In genomic region chr2:40155728-40156127, GRCh38 we compare ENCODE assay signal across 19 cellular contexts.
A peak's percentile ranks its signal among the peaks of the same experiment; 100 is the strongest.
DNase-seq lines count a peak whose midpoint lies in the region; ATAC-seq, FAIRE-seq and TF ChIP-seq lines count a peak whose summit lies in the region.
"Had no signal": no experiment of that assay in that cellular context is flagged by ENCODE, and none has a peak within 500 bp of the region (broad histone marks: within the 10 kb centered on the region; RNA-seq: fewer than 3 reads in every experiment).

No MANE protein-coding gene starts in this region.

- H4K20me1 ChIP-seq in GM23338 (replicated peaks; ENCODE audit: insufficient read depth), result no peaks in the 10 kb centered on the region
- H4K20me1 ChIP-seq in keratinocyte (ENCODE audit: control insufficient read depth, extremely low read depth, insufficient read depth, low read length), result no peaks in the 10 kb centered on the region
- no peaks in the 10 kb centered on the region for H4K20me1 ChIP-seq in osteoblast (ENCODE audit: insufficient read depth, low read length)
- H4K20me1 ChIP-seq: BLaER1 treated with 17β-estradiol and CSF1 and Interleukin-3, amounts not matched to agents 10 nM and 100 nM had no signal

- no peaks in the 10 kb centered on the region for H3K27me3 ChIP-seq in GM23338 (ENCODE audit: insufficient read depth)
- H3K27me3 ChIP-seq in keratinocyte (ENCODE audit: control insufficient read depth, extremely low read depth, insufficient read depth, low read length), result no peaks in the 10 kb centered on the region
- H3K27me3 ChIP-seq in osteoblast (ENCODE audit: insufficient read depth, low read length), result no peaks in the 10 kb centered on the region
- H3K27me3 ChIP-seq: BLaER1 treated with 17β-estradiol and CSF1 and Interleukin-3, amounts not matched to agents 10 nM and 100 nM had no signal

- dilution Hi-C loops in keratinocyte (cut with MboI; ENCODE audit: extremely low pct_ligation_motif_present, low sequenced_read_pairs), result no loop called here

- ATAC-seq in GM23338 (no peak), T-cell (replicated peaks in 1 of 4) (no peak)
- ATAC-seq: A549 had no signal

- H3K9ac ChIP-seq in keratinocyte (ENCODE audit: control insufficient read depth, extremely low read depth, insufficient read depth, low read length), result no peak overlapping the region
- H3K9ac ChIP-seq: BLaER1 treated with 17β-estradiol and CSF1 and Interleukin-3, amounts not matched to agents 10 nM and 100 nM had no signal

- H3F3A ChIP-seq in GM23338 (replicated peaks; ENCODE audit: low read depth), result no peaks in the 10 kb centered on the region

- H3K4me1 ChIP-seq in GM23338 (ENCODE audit: insufficient read depth), result no peaks in the 10 kb centered on the region
- H3K4me1 ChIP-seq in keratinocyte (ENCODE audit: control insufficient read depth, extremely low read depth, insufficient read depth, low read length), result no peaks in the 10 kb centered on the region
- H3K4me1 ChIP-seq in osteoblast (ENCODE audit: insufficient read depth, low read length), result no peaks in the 10 kb centered on the region
- H3K4me1 ChIP-seq: A549; BLaER1 treated with 17β-estradiol and CSF1 and Interleukin-3, amounts not matched to agents 10 nM and 100 nM had no signal

- H3K79me2 ChIP-seq in GM23338 (replicated peaks; ENCODE audit: insufficient read depth) (no peaks in the 10 kb centered on the region), keratinocyte (ENCODE audit: control insufficient read depth, insufficient read depth, low read length) (no peaks in the 10 kb centered on the region), osteoblast (ENCODE audit: insufficient read depth, low read length) (no peaks in the 10 kb centered on the region)

- intact Hi-C loops in activated T-helper 1 cell treated with anti-CD3 and anti-CD28 coated beads, Interleukin-12 subunit alpha, Interleukin-12 subunit beta, Interleukin-2, Interleukin-4 antibody, amounts not matched to agents 30 ng/mL and 10 ng/mL and 1 ng/mL, durations not matched to agents 14 hours and 24 hours and 36 hours (cut with micrococcal nuclease), result no loop called here

- POLR2A ChIA-PET in T-cell (lab: Charles Lee), result no interaction called here

- peak; percentile 9 for FAIRE-seq in keratinocyte (lab: Jason Lieb, UNC)
- FAIRE-seq: A549, GM12892, GM18507 had no signal

- H2AFZ ChIP-seq in GM23338 (peak overlapping the region; percentile 5; the same call in 1 of the 2 replicates), keratinocyte (ENCODE audit: control insufficient read depth, low read length) (no peak overlapping the region), osteoblast (ENCODE audit: low read length) (no peak overlapping the region)

- H3K9me3 Mint-ChIP-seq in GM23338 (no peaks in the 10 kb centered on the region), T-cell (no peaks in the 10 kb centered on the region)
- no peaks in the 10 kb centered on the region for H3K9me3 Mint-ChIP-seq in activated T-helper 1 cell treated with anti-CD3 and anti-CD28 coated beads, Interleukin-12 subunit alpha, Interleukin-12 subunit beta, Interleukin-2, Interleukin-4 antibody, amounts not matched to agents 30 ng/mL and 10 ng/mL and 1 ng/mL, durations not matched to agents 14 hours and 24 hours and 36 hours

- H3K4me1 Mint-ChIP-seq in GM23338 (peaks cover 3% of the 10 kb centered on the region), T-cell (no peaks in the 10 kb centered on the region)
- no peaks in the 10 kb centered on the region for H3K4me1 Mint-ChIP-seq in activated T-helper 1 cell treated with anti-CD3 and anti-CD28 coated beads, Interleukin-12 subunit alpha, Interleukin-12 subunit beta, Interleukin-2, Interleukin-4 antibody, amounts not matched to agents 30 ng/mL and 10 ng/mL and 1 ng/mL, durations not matched to agents 14 hours and 24 hours and 36 hours (ENCODE audit: low read depth)
- H3K4me1 Mint-ChIP-seq: CD8-positive, alpha-beta memory T cell had no signal

- H3K27ac ChIP-seq in GM23338 (ENCODE audit: low read depth) (no peak overlapping the region), keratinocyte (ENCODE audit: control insufficient read depth, insufficient read depth, low read length) (no peak overlapping the region), osteoblast (ENCODE audit: low read depth, low read length) (no peak overlapping the region)
- H3K27ac ChIP-seq: A549; BLaER1 treated with 17β-estradiol and CSF1 and Interleukin-3, amounts not matched to agents 10 nM and 100 nM had no signal

- no peak overlapping the region for H3K4me3 ChIP-seq in AG10803 (ENCODE audit: low read length)
- no peak overlapping the region for H3K4me3 ChIP-seq in GM23338
- no peak overlapping the region for H3K4me3 ChIP-seq in keratinocyte (ENCODE audit: control insufficient read depth in 2 of 3, extremely low read depth in 1 of 3, insufficient read depth in 2 of 3, low read depth in 1 of 3, low read length in 3 of 3)
- H3K4me3 ChIP-seq in osteoblast (ENCODE audit: insufficient read depth, low read length), result no peak overlapping the region
- H3K4me3 ChIP-seq: A549; BLaER1 treated with 17β-estradiol and CSF1 and Interleukin-3, amounts not matched to agents 10 nM and 100 nM had no signal

- peaks cover 10% of the 10 kb centered on the region; the same call in 1 of the 2 replicates for H3K9me2 ChIP-seq in GM23338 (ENCODE audit: insufficient read depth)

- H3K4me2 ChIP-seq in GM23338, result no peak overlapping the region
- no peak overlapping the region for H3K4me2 ChIP-seq in keratinocyte (ENCODE audit: control insufficient read depth, extremely low read depth, insufficient read depth, low read depth, low read length)
- no peak overlapping the region for H3K4me2 ChIP-seq in osteoblast (ENCODE audit: insufficient read depth, low read length)
- H3K4me2 ChIP-seq: A549; BLaER1 treated with 17β-estradiol and CSF1 and Interleukin-3, amounts not matched to agents 10 nM and 100 nM had no signal

- no peaks in the 10 kb centered on the region for H3K9me1 ChIP-seq in keratinocyte (ENCODE audit: control insufficient read depth, extremely low read depth, insufficient read depth, low read length)

- H3K36me3 ChIP-seq in GM23338 (ENCODE audit: insufficient read depth) (no peaks in the 10 kb centered on the region), keratinocyte (ENCODE audit: control insufficient read depth in 2 of 2, extremely low read depth in 1 of 2, insufficient read depth in 2 of 2, low read length in 2 of 2) (no peaks in the 10 kb centered on the region), osteoblast (ENCODE audit: insufficient read depth, low read length) (peaks cover 15% of the 10 kb centered on the region)

- H3K36me3 Mint-ChIP-seq in GM23338 (ENCODE audit: low read depth) (no peaks in the 10 kb centered on the region), T-cell (no peaks in the 10 kb centered on the region)
- no peaks in the 10 kb centered on the region for H3K36me3 Mint-ChIP-seq in activated T-helper 1 cell treated with anti-CD3 and anti-CD28 coated beads, Interleukin-12 subunit alpha, Interleukin-12 subunit beta, Interleukin-2, Interleukin-4 antibody, amounts not matched to agents 30 ng/mL and 10 ng/mL and 1 ng/mL, durations not matched to agents 14 hours and 24 hours and 36 hours (ENCODE audit: low read depth)
- H3K36me3 Mint-ChIP-seq: CD8-positive, alpha-beta memory T cell had no signal

- H3K4me3 Mint-ChIP-seq in GM23338 (no peak overlapping the region), T-cell (no peak overlapping the region)
- H3K4me3 Mint-ChIP-seq in activated T-helper 1 cell treated with anti-CD3 and anti-CD28 coated beads, Interleukin-12 subunit alpha, Interleukin-12 subunit beta, Interleukin-2, Interleukin-4 antibody, amounts not matched to agents 30 ng/mL and 10 ng/mL and 1 ng/mL, durations not matched to agents 14 hours and 24 hours and 36 hours, result no peak overlapping the region
- H3K4me3 Mint-ChIP-seq: CD8-positive, alpha-beta memory T cell had no signal

- H3K27me3 Mint-ChIP-seq in GM23338 (ENCODE audit: insufficient read depth, low read depth, poor library complexity) (no peaks in the 10 kb centered on the region), T-cell (no peaks in the 10 kb centered on the region)
- H3K27me3 Mint-ChIP-seq in activated T-helper 1 cell treated with anti-CD3 and anti-CD28 coated beads, Interleukin-12 subunit alpha, Interleukin-12 subunit beta, Interleukin-2, Interleukin-4 antibody, amounts not matched to agents 30 ng/mL and 10 ng/mL and 1 ng/mL, durations not matched to agents 14 hours and 24 hours and 36 hours (ENCODE audit: insufficient read depth), result peaks cover 3% of the 10 kb centered on the region
- H3K27me3 Mint-ChIP-seq: CD8-positive, alpha-beta memory T cell had no signal

- H3K9me3 ChIP-seq in keratinocyte (ENCODE audit: control insufficient read depth, low read depth, low read length) (no peaks in the 10 kb centered on the region), osteoblast (ENCODE audit: low read depth, low read length) (no peaks in the 10 kb centered on the region)
- H3K9me3 ChIP-seq: A549 had no signal

- DNase-seq in AG10803 (ENCODE audit: low read depth) (peak; percentile 42), GM23338 (ENCODE audit: low spot score) (no peak), amniotic epithelial cell (ENCODE audit: low read depth) (peak; percentile 74), keratinocyte (ENCODE audit: low read depth, low spot score) (no peak), T-cell (no peak), osteoblast (ENCODE audit: insufficient read length, low spot score, missing footprints) (no peak)
- DNase-seq in activated T-helper 1 cell treated with anti-CD3 and anti-CD28 coated beads, Interleukin-12 subunit alpha, Interleukin-12 subunit beta, Interleukin-2, Interleukin-4 antibody, amounts not matched to agents 30 ng/mL and 10 ng/mL and 1 ng/mL, durations not matched to agents 14 hours and 24 hours and 36 hours (ENCODE audit: low spot score), result no peak
- DNase-seq: CD8-positive, alpha-beta memory T cell; DMS53; GOT3; NCI-H1092 treated with DMSO at 0.1 percent for 48 hours; NCI-H146; NCI-H2081 treated with DMSO at 0.1 percent for 48 hours; NCI-H748 treated with DMSO at 0.1 percent for 48 hours; RPMI8226 had no signal

- CTCF ChIA-PET in T-cell (lab: Charles Lee), result no interaction called here

- H3K27ac Mint-ChIP-seq in GM23338 (no peak overlapping the region), T-cell (no peak overlapping the region)
- no peak overlapping the region for H3K27ac Mint-ChIP-seq in activated T-helper 1 cell treated with anti-CD3 and anti-CD28 coated beads, Interleukin-12 subunit alpha, Interleukin-12 subunit beta, Interleukin-2, Interleukin-4 antibody, amounts not matched to agents 30 ng/mL and 10 ng/mL and 1 ng/mL, durations not matched to agents 14 hours and 24 hours and 36 hours
- H3K27ac Mint-ChIP-seq: CD8-positive, alpha-beta memory T cell had no signal

- TF ChIP-seq CTCF in AG10803 (conservative IDR thresholded peaks at IDR 0.05; ENCODE audit: low read length), result no peak
- no peak for TF ChIP-seq CTCF in GM23338 (conservative IDR thresholded peaks at IDR 0.05; ENCODE audit: low read depth in 2 of 2)
- TF ChIP-seq CTCF in keratinocyte (optimal IDR thresholded peaks at IDR 0.05 in 1 of 3, IDR thresholded peaks at IDR 0.05 in 1 of 3, conservative IDR thresholded peaks at IDR 0.05 in 1 of 3; ENCODE audit: extremely low read depth in 1 of 3, insufficient read depth in 2 of 3, low read length in 3 of 3), result no peak
- no peak for TF ChIP-seq CTCF in osteoblast (IDR thresholded peaks at IDR 0.05; ENCODE audit: extremely low read depth, low read depth, low read length)

Comparison
In these comparisons a context has a peak if more than half of its experiments do, and no peak if none do; other contexts are left out.
1. DNase-seq: peak in AG10803 (single experiment) and amniotic epithelial cell (single experiment); none in GM23338 (single experiment), keratinocyte (single experiment), T-cell (0 of 34), osteoblast (single experiment) and activated T-helper 1 cell treated with anti-CD3 and anti-CD28 coated beads, Interleukin-12 subunit alpha, Interleukin-12 subunit beta, Interleukin-2, Interleukin-4 antibody, amounts not matched to agents 30 ng/mL and 10 ng/mL and 1 ng/mL, durations not matched to agents 14 hours and 24 hours and 36 hours (single experiment).